22 cellular contexts compared by ENCODE assay signal in the genomic region with DNA sequence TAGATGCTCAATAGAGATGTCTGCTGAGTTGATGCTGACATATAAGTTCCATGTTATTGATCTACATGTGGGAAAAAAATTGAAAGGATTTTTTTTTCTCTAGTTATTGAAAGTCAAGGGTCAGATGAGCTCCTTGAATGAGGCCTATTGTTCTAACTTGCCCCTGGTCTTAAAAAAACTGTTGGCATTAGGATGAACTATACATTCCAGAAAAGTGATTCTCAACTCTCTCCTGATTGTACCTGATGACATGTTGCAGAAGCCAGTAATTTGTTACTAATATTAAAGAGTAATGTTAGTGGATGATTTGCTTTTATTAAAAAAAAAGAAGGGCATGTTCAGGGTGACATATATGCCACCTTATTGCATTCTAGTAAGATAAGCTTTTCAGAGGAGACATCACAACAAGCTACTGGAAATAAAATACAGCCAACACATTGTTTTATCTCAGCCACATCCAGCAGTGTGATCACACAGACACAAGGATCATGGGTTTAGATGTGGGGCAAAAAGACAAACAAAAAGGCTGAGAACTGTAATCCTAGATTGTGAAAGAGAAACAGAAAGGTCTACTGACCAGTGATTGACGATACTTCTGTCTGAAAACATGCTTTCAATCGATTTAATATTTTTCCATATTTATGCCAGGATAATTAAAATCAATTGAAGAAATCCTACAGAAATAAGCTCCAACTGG.
"Had no signal": no experiment of that assay in that cellular context is flagged by ENCODE, and none has a peak within 500 bp of the region (broad histone marks: within the 10 kb centered on the region; RNA-seq: fewer than 3 reads in every experiment).

No MANE protein-coding gene starts in this region.

- H3K27me3 Mint-ChIP-seq: activated naive CD8-positive, alpha-beta T cell treated with anti-CD3 and anti-CD28 coated beads for 36 hours; progenitor cell of endocrine pancreas; T-helper 17 cell had no signal

- H3K9me3 Mint-ChIP-seq: activated naive CD8-positive, alpha-beta T cell treated with anti-CD3 and anti-CD28 coated beads for 36 hours; activated T-cell treated with anti-CD3 and anti-CD28 coated beads, Interleukin-2, amount 50 U/mL, for 4 hours; activated T-helper 2 cell treated with anti-CD3 and anti-CD28 coated beads, Interferon-gamma antibody, Interleukin-2, Interleukin-4, amounts not matched to agents 10 μg/mL and 5 μg/mL and 100 μg/mL, durations not matched to agents 14 hours and 24 hours and 36 hours; natural killer cell had no signal

- H3K4me3 ChIP-seq: coronary artery, spleen, thyroid gland, upper lobe of right lung had no signal

- H3K4me3 Mint-ChIP-seq: activated naive CD8-positive, alpha-beta T cell treated with anti-CD3 and anti-CD28 coated beads for 36 hours; activated T-cell treated with anti-CD3 and anti-CD28 coated beads, Interleukin-2, amount 50 U/mL, for 4 hours; natural killer cell; T-helper 17 cell had no signal

- H3K4me1 ChIP-seq: spleen, thyroid gland, upper lobe of right lung had no signal

- H3K27ac Mint-ChIP-seq: activated naive CD8-positive, alpha-beta T cell treated with anti-CD3 and anti-CD28 coated beads for 36 hours; activated T-helper 2 cell treated with anti-CD3 and anti-CD28 coated beads, Interferon-gamma antibody, Interleukin-2, Interleukin-4, amounts not matched to agents 10 μg/mL and 5 μg/mL and 100 μg/mL, durations not matched to agents 14 hours and 24 hours and 36 hours; natural killer cell; progenitor cell of endocrine pancreas; T-helper 17 cell had no signal

- H3K36me3 ChIP-seq: spleen, thyroid gland, upper lobe of right lung had no signal

- ATAC-seq: activated T-cell treated with anti-CD3 and anti-CD28 coated beads, Interleukin-2, amount 50 U/mL, for 4 hours; left ventricle myocardium superior; natural killer cell; stimulated activated naive CD8-positive, alpha-beta T cell treated with anti-CD3 and anti-CD28 coated beads, Interleukin-15, Interleukin-2, amounts not matched to agents 100 U/mL and 50 U/mL, for 24 hours; T-helper 17 cell; upper lobe of right lung had no signal

- H3K27ac ChIP-seq: coronary artery, spleen, thyroid gland, upper lobe of right lung had no signal

- H3K4me1 Mint-ChIP-seq: activated naive CD8-positive, alpha-beta T cell treated with anti-CD3 and anti-CD28 coated beads for 36 hours; T-helper 17 cell had no signal

- H3K36me3 Mint-ChIP-seq: activated naive CD8-positive, alpha-beta T cell treated with anti-CD3 and anti-CD28 coated beads for 36 hours; natural killer cell had no signal

- DNase-seq: activated CD4-positive, alpha-beta T cell treated with anti-CD3 and anti-CD28 coated beads for 4 hours; activated CD4-positive, alpha-beta T cell treated with anti-CD3 and anti-CD28 coated beads, Interleukin-2, amount 50 U/mL, for 48 hours; activated CD4-positive, CD25-positive, alpha-beta regulatory T cell; activated CD8-positive, alpha-beta memory T cell treated with anti-CD3 and anti-CD28 coated beads, Interleukin-2, amount 50 U/mL, for 48 hours; activated naive CD4-positive, alpha-beta T cell treated with Interleukin-2 at 50 U/mL for 16 hours; activated naive CD8-positive, alpha-beta T cell treated with anti-CD3 and anti-CD28 coated beads for 36 hours; activated T-cell treated with anti-CD3 and anti-CD28 coated beads, Interleukin-2, amount 50 U/mL, for 4 hours; cerebellar nuclear complex; erythroblast; hypothalamus; left ventricle myocardium superior; midbrain; natural killer cell; spleen; stimulated activated CD4-positive, alpha-beta T cell treated with anti-CD3 and anti-CD28 coated beads, Interleukin-4, amount 100 ng/mL, for 24 hours; stimulated activated naive CD8-positive, alpha-beta T cell treated with anti-CD3 and anti-CD28 coated beads, Interleukin-15, Interleukin-2, amounts not matched to agents 100 U/mL and 50 U/mL, for 24 hours; T-helper 17 cell; thyroid gland; upper lobe of right lung had no signal

- H3K27me3 ChIP-seq: spleen, thyroid gland, upper lobe of right lung had no signal

- H3K9me3 ChIP-seq: spleen, thyroid gland, upper lobe of right lung had no signal
